Comparison of ENCODE assay signal across 25 cellular contexts in the genomic region with DNA sequence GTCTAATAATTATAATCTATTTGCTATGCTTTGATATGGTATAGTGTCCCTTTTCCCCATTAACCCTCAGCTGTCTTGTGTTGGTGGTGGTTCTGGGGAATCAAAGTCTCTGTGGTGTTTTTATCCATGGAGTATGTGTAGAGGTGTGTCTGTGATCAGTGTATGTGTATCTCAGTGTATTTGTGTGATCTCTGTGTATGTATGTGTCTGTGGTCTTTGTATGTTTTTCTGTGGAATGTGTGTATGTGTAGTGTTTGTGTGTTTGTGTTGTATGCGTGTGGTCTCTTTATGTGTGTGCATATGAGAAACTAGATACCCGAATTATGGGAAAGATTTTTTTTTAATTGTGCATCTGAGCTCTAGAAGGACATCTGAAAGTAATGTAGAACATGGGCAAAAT. TPM values are rescaled to one million over a fixed set of nuclear protein-coding genes. Genes with fewer than 3 reads are reported as not detected.
"Had no signal": no experiment of that assay in that cellular context is flagged by ENCODE, and none has a peak within 500 bp of the region (broad histone marks: within the 10 kb centered on the region; RNA-seq: fewer than 3 reads in every experiment).

No MANE protein-coding gene starts in this region.

- H3K27ac ChIP-seq: HL-60, SJSA1, SK-N-MC had no signal

- ATAC-seq: Panc1, PC-3 had no signal

- H3K36me3 ChIP-seq: MG63, SJSA1 had no signal

- H3K27me3 ChIP-seq: MG63, SJSA1 had no signal

- H3K4me1 ChIP-seq: SJSA1 had no signal

- DNase-seq: IMR-90, Karpas-422, KG1, MG63, NCI-H1092, NCI-H1105 treated with DMSO at 0.1 percent for 48 hours, NCI-H1417 treated with DMSO at 0.1 percent for 48 hours, NCI-H146, NCI-H1694 treated with DMSO at 0.1 percent for 48 hours, NCI-H1930, NCI-H2081, NCI-H2107, NCI-H2227 treated with DMSO at 0.1 percent for 48 hours, NCI-H524, NCI-H526 treated with DMSO at 0.1 percent for 48 hours, NCI-H774, PC-3, Right ventricle myocardium superior, SIG-M5 had no signal

- H3K9me3 ChIP-seq: MG63, SJSA1 had no signal

- H3K4me3 ChIP-seq: MG63, SJSA1, SK-N-MC had no signal

RNA-seq across cellular contexts. Expression of gene GPR33, which starts 1.1 kb away (rescaled TPM):
- total RNA-seq: IMR-90, NCI-H460, OCI-LY7, PC-3, Right ventricle myocardium superior, SJSA1 had no signal
- polyA plus RNA-seq: IMR-90 had no signal
